Comparison of ENCODE assay signal across 10 cellular contexts in the genomic region with DNA sequence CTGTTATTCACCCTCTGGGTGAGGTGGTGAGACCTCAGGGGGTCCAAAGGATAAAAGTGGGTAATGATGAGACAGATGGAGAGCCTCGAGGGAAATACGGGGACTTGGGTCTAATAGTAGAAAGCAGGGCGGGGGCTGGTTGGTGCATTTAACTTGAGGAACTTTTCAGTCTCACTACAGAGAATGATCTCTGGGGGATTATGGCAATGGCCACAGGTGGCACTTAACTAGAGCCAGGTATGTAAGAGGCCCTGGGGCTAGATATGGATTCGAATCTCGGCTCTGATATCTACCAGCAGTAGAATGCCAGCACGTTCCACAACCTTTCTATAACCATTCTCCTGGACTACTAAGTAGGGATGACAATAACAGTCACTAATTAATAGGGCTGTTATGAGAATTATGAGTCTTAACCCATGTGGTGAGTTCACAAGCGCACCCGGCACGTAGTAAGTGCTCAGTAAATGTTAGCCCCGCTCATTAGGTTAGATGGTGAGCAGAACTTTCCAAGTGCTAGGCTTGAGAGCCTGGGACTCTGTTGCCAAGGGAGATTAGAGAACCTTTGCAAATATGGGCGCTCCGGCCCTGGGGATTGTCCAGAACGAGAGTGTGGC. TPM values are rescaled to one million over a fixed set of nuclear protein-coding genes. Genes with fewer than 3 reads are reported as not detected.
A peak's percentile ranks its signal among the peaks of the same experiment; 100 is the strongest.
DNase-seq lines count a peak whose midpoint lies in the region; ATAC-seq and TF ChIP-seq lines count a peak whose summit lies in the region.
"Had no signal": no experiment of that assay in that cellular context is flagged by ENCODE, and none has a peak within 500 bp of the region (broad histone marks: within the 10 kb centered on the region; RNA-seq: fewer than 3 reads in every experiment).

No MANE protein-coding gene starts in this region.

- H3K79me2 ChIP-seq in DND-41 (ENCODE audit: insufficient read depth, low read length) = no peaks in the 10 kb centered on the region
- H3K79me2 ChIP-seq in Karpas-422 (ENCODE audit: low read length) = no peaks in the 10 kb centered on the region
- no peaks in the 10 kb centered on the region for H3K79me2 ChIP-seq in parathyroid adenoma

- H3K27ac Mint-ChIP-seq in effector memory CD8-positive, alpha-beta T cell = peak overlapping the region; percentile 17 to 35

- H3K27me3 ChIP-seq in DND-41 (ENCODE audit: insufficient read depth, low read length, poor library complexity) (peaks cover 51% of the 10 kb centered on the region), Karpas-422 (ENCODE audit: low read length) (peaks cover 3% of the 10 kb centered on the region; the same call in 1 of the 2 replicates), parathyroid adenoma (ENCODE audit: control insufficient read depth, insufficient read depth, low read length) (no peaks in the 10 kb centered on the region)

- peaks cover 9% of the 10 kb centered on the region for H3K36me3 Mint-ChIP-seq in effector memory CD8-positive, alpha-beta T cell (ENCODE audit: insufficient read depth)

- H3K9me3 ChIP-seq in DND-41 (ENCODE audit: insufficient read depth, low read length, severe bottlenecking) = no peaks in the 10 kb centered on the region
- no peaks in the 10 kb centered on the region for H3K9me3 ChIP-seq in Karpas-422 (ENCODE audit: low read length)
- no peaks in the 10 kb centered on the region for H3K9me3 ChIP-seq in parathyroid adenoma (ENCODE audit: control insufficient read depth, low read length)

- peaks cover 14 to 17% of the 10 kb centered on the region in 2 donors for H3K4me1 Mint-ChIP-seq in effector memory CD8-positive, alpha-beta T cell (ENCODE audit: low read depth in 2 of 2)

- H3K4me3 ChIP-seq in DND-41 (ENCODE audit: low read depth in 1 of 2, low read length in 2 of 2) (peak overlapping the region in 1 of 2 experiments; percentile 84; a peak in 3 of 4 replicates), Karpas-422 (ENCODE audit: low read length) (peak overlapping the region; percentile 78), parathyroid adenoma (ENCODE audit: low read depth, low read length) (no peak overlapping the region)

- no peaks in the 10 kb centered on the region for H3K27me3 Mint-ChIP-seq in effector memory CD8-positive, alpha-beta T cell

- no peaks in the 10 kb centered on the region for H3K9me3 Mint-ChIP-seq in effector memory CD8-positive, alpha-beta T cell

- H3K4me2 ChIP-seq in DND-41 (ENCODE audit: insufficient read depth, low read length) = peak overlapping the region; percentile 98
- peak overlapping the region; percentile 88 for H3K4me2 ChIP-seq in Karpas-422 (ENCODE audit: low read depth, low read length, poor library complexity, severe bottlenecking)
- peak overlapping the region; percentile 59 for H3K4me2 ChIP-seq in parathyroid adenoma (ENCODE audit: low read length)

- peaks cover 17% of the 10 kb centered on the region for H4K20me1 ChIP-seq in DND-41 (ENCODE audit: insufficient read depth, low read length)
- peaks cover 26% of the 10 kb centered on the region for H4K20me1 ChIP-seq in Karpas-422 (ENCODE audit: insufficient read depth, low read depth, low read length)

- H3K4me1 ChIP-seq in DND-41 (ENCODE audit: insufficient read depth, low read length) = peaks cover 29% of the 10 kb centered on the region
- peaks cover 42% of the 10 kb centered on the region for H3K4me1 ChIP-seq in Karpas-422 (ENCODE audit: low read length)
- no peaks in the 10 kb centered on the region for H3K4me1 ChIP-seq in parathyroid adenoma

- DNase-seq in DND-41 (no peak), Karpas-422 (peak; percentile 74), OCI-M2 (lab: John Stamatoyannopoulos, UW; ENCODE audit: unreplicated experiment) (no peak)
- DNase-seq in effector memory CD8-positive, alpha-beta T cell = no peak
- DNase-seq in stimulated activated naive CD4-positive, alpha-beta T cell treated with Interleukin-2 at 50 U/mL for 16 hours (lab: John Stamatoyannopoulos, UW) = no peak
- DNase-seq: kidney glomerular epithelial cell, NCI-H2107 had no signal

- ATAC-seq in DND-41 (ENCODE audit: insufficient read depth, low read depth) (no peak), GM21515 (IDR thresholded peaks at IDR 0.05; ENCODE audit: unreplicated experiment) (no peak), GM18868 (IDR thresholded peaks at IDR 0.05; ENCODE audit: unreplicated experiment) (no peak)
- ATAC-seq in effector memory CD8-positive, alpha-beta T cell (replicated peaks) = no peak

- no peaks in the 10 kb centered on the region for H3K9me2 ChIP-seq in Karpas-422 (replicated peaks; ENCODE audit: insufficient read depth, low read length)

- no peak for TF ChIP-seq CTCF in DND-41 (IDR thresholded peaks at IDR 0.05; ENCODE audit: borderline replicate concordance, extremely low read depth, low read length, poor library complexity, severe bottlenecking)
- TF ChIP-seq CTCF in parathyroid adenoma (IDR thresholded peaks at IDR 0.05) = no peak

- H2AFZ ChIP-seq in DND-41 (ENCODE audit: low read depth, low read length) (peak overlapping the region; percentile 66), Karpas-422 (ENCODE audit: low read length) (peak overlapping the region; percentile 80; the same call in 1 of the 2 replicates), parathyroid adenoma (peak overlapping the region; percentile 42)

- H3K9ac ChIP-seq in DND-41 (ENCODE audit: low read depth, low read length) = peak overlapping the region; percentile 70
- peak overlapping the region; percentile 72 for H3K9ac ChIP-seq in Karpas-422 (ENCODE audit: low read length)
- H3K9ac ChIP-seq in parathyroid adenoma = no peak overlapping the region

- peak overlapping the region; percentile 89 to 90 for H3K4me3 Mint-ChIP-seq in effector memory CD8-positive, alpha-beta T cell

- no peaks in the 10 kb centered on the region for H3K36me3 ChIP-seq in DND-41 (ENCODE audit: insufficient read depth, low read length)
- no peaks in the 10 kb centered on the region for H3K36me3 ChIP-seq in Karpas-422 (ENCODE audit: insufficient read depth, low read length)
- no peaks in the 10 kb centered on the region for H3K36me3 ChIP-seq in parathyroid adenoma (ENCODE audit: control insufficient read depth, insufficient read depth, low read length)

- H3K27ac ChIP-seq in DND-41 (ENCODE audit: low read length) (no peak overlapping the region), Karpas-422 (ENCODE audit: low read length) (no peak overlapping the region), parathyroid adenoma (no peak overlapping the region)

RNA-seq across cellular contexts. Expression of gene PLXNC1, which starts 0.9 kb away (rescaled TPM):
- 7.9 and 11.9 TPM in 2 replicates for total RNA-seq in Karpas-422 (2014; rRNA removed; shearing (Covaris generic); ENCODE audit: low replicate concordance)
